In the genomic region with DNA sequence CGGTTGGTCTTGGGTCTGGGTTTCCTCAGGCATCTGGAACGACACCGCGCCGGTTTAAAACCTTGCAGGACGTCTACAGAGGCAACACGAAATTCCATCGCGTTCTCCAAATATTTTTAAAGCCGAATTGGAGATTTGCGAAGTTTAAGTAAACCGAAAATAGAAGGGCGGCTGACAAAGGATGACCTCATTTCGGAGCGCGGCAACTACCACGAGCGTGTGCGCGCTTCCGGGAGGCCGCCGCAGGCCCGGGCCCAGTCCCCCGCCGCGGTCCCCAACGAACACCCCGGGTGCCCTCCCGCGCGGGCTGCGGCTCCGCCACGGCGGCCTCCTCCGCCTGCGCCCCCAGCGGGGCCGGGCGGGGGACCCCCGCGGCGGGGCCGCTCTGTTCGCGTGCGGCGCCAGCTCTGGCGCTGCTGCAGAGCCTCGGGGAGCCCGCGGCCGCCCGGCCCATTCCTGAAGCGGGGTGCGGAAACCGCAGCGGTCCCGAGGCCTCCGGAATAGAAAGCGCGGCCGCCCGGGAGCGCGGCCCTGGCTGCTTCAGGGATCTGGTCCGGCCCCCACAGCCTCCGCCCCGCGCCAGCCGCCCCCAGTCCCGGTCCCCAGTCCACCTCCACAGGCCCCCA, we compare ENCODE assay signal across 8 cellular contexts. TPM values are rescaled to one million over a fixed set of nuclear protein-coding genes. Genes with fewer than 3 reads are reported as not detected.
DNase-seq lines count a peak whose midpoint lies in the region; ATAC-seq and TF ChIP-seq lines count a peak whose summit lies in the region.

No MANE protein-coding gene starts in this region.

- DNase-seq in NCI-H2107 (lab: John Stamatoyannopoulos, UW) (peak; percentile 68), NCI-H2107 treated with DMSO at 0.1 percent for 48 hours (lab: John Stamatoyannopoulos, UW; ENCODE audit: unreplicated experiment) (no peak), glomerular visceral epithelial cell (ENCODE audit: extremely low spot score) (peak; percentile 56), trophoblast cell (peak; percentile 42 to 77), upper lobe of right lung (no peak)
- DNase-seq in activated naive CD4-positive, alpha-beta T cell treated with anti-CD3 and anti-CD28 coated beads for 36 hours: peak; percentile 68

- peak overlapping the region; percentile 97 for H3K4me3 Mint-ChIP-seq in activated naive CD4-positive, alpha-beta T cell treated with anti-CD3 and anti-CD28 coated beads for 36 hours

- peak overlapping the region; percentile 86 for H4K8ac ChIP-seq in trophoblast cell (ENCODE audit: low read depth, low read length)

- H4K91ac ChIP-seq in trophoblast cell (ENCODE audit: low read depth, low read length): peak overlapping the region; percentile 98

- peak overlapping the region; percentile 72 for H2BK120ac ChIP-seq in trophoblast cell (ENCODE audit: insufficient read depth, low read length, poor library complexity)

- ATAC-seq in HG02970 (IDR thresholded peaks at IDR 0.05; ENCODE audit: low FRiP score, unreplicated experiment) (peak; percentile 11), upper lobe of right lung (peak; percentile 34)

- 0 out of 2 replicates have a peak, but pooled peaks cover 3% of the 10 kb centered on the region for H4K20me1 ChIP-seq in OCI-LY3 (ENCODE audit: insufficient read depth, low read length)

- peaks cover 43% of the 10 kb centered on the region for H3K36me3 ChIP-seq in OCI-LY3 (replicated peaks; ENCODE audit: low read depth, low read length)
- H3K36me3 ChIP-seq in trophoblast cell (ENCODE audit: control insufficient read depth in 1 of 2, insufficient read depth in 2 of 2, low read length in 2 of 2): peaks cover 12 to 36% of the 10 kb centered on the region in 2 experiments
- H3K36me3 ChIP-seq in upper lobe of right lung: peaks cover 43% of the 10 kb centered on the region

- H2AFZ ChIP-seq in OCI-LY3 (ENCODE audit: low read depth, low read length): no peak overlapping the region
- H2AFZ ChIP-seq in trophoblast cell (ENCODE audit: insufficient read depth, low read length, poor library complexity): peak overlapping the region; percentile 46

- peak overlapping the region; percentile 94 for H3K14ac ChIP-seq in trophoblast cell (ENCODE audit: low read length)

- H3K4me1 ChIP-seq in OCI-LY3 (ENCODE audit: low read length) (peaks cover 21% of the 10 kb centered on the region), trophoblast cell (ENCODE audit: control insufficient read depth in 1 of 2, insufficient read depth in 2 of 2, low read length in 2 of 2) (peaks cover 22% of the 10 kb centered on the region in 2 experiments), upper lobe of right lung (peaks cover 46% of the 10 kb centered on the region)

- H3K9me3 ChIP-seq in OCI-LY3 (ENCODE audit: insufficient read depth, low read length) (no peaks in the 10 kb centered on the region), trophoblast cell (ENCODE audit: insufficient read depth, low read depth, low read length) (no peaks in the 10 kb centered on the region), upper lobe of right lung (no peaks in the 10 kb centered on the region)

- no peak overlapping the region for H2AK5ac ChIP-seq in trophoblast cell (ENCODE audit: low read length)

- H3K79me1 ChIP-seq in trophoblast cell (ENCODE audit: low read length): peaks cover 20% of the 10 kb centered on the region

- intact Hi-C loops in activated naive CD4-positive, alpha-beta T cell treated with anti-CD3 and anti-CD28 coated beads for 36 hours (cut with micrococcal nuclease): loop anchor here (2.0 to 5.0 kb wide), 4 partner anchors 96 to 1246 kb away; a partner anchor contains a TSS
- intact Hi-C loops in upper lobe of right lung (cut with DNase I): no loop called here

- no peak overlapping the region for H3K23ac ChIP-seq in trophoblast cell (ENCODE audit: low read length)

- peak overlapping the region; percentile 68 for H4K12ac ChIP-seq in trophoblast cell (ENCODE audit: low read depth, low read length)

- no peak overlapping the region for H2BK12ac ChIP-seq in trophoblast cell (ENCODE audit: low read length)

- peak overlapping the region; percentile 97 for H3K9ac ChIP-seq in OCI-LY3 (ENCODE audit: low read length)
- H3K9ac ChIP-seq in trophoblast cell (ENCODE audit: low read length): peak overlapping the region; percentile 98

- H3K27ac Mint-ChIP-seq in activated naive CD4-positive, alpha-beta T cell treated with anti-CD3 and anti-CD28 coated beads for 36 hours: peak overlapping the region; percentile 95

- H3K4me3 ChIP-seq in OCI-LY3 (ENCODE audit: low read length): peak overlapping the region; percentile 88
- peak overlapping the region; percentile 87 for H3K4me3 ChIP-seq in trophoblast cell (ENCODE audit: low read depth, low read length)
- peak overlapping the region; percentile 86 for H3K4me3 ChIP-seq in upper lobe of right lung

- H3K18ac ChIP-seq in trophoblast cell (ENCODE audit: low read length): peak overlapping the region; percentile 57

- H3K36me3 Mint-ChIP-seq in activated naive CD4-positive, alpha-beta T cell treated with anti-CD3 and anti-CD28 coated beads for 36 hours (ENCODE audit: low read depth): peaks cover 50% of the 10 kb centered on the region

- H3K4ac ChIP-seq in trophoblast cell (ENCODE audit: low read depth, low read length): peak overlapping the region; percentile 97

- CTCF ChIA-PET in activated naive CD4-positive, alpha-beta T cell treated with anti-CD3 and anti-CD28 coated beads for 36 hours (lab: Charles Lee): interaction anchor here (0.7 to 1.8 kb wide), 2 partner anchors 10 to 227 kb away, joined by 3 to 4 read pairs; no protein-coding TSS in a partner anchor

- H2BK5ac ChIP-seq in trophoblast cell (ENCODE audit: low read depth, low read length, poor library complexity): peak overlapping the region; percentile 84

- H3K4me2 ChIP-seq in OCI-LY3 (ENCODE audit: low read length) (peak overlapping the region; percentile 77), trophoblast cell (ENCODE audit: low read length) (peak overlapping the region; percentile 63)

- H3K4me1 Mint-ChIP-seq in activated naive CD4-positive, alpha-beta T cell treated with anti-CD3 and anti-CD28 coated beads for 36 hours (ENCODE audit: low read depth): peaks cover 56% of the 10 kb centered on the region

- H3K27me3 ChIP-seq in OCI-LY3 (ENCODE audit: low read depth, low read length) (no peaks in the 10 kb centered on the region), trophoblast cell (ENCODE audit: insufficient read depth, low read length) (no peaks in the 10 kb centered on the region), upper lobe of right lung (no peaks in the 10 kb centered on the region)

- H3K27ac ChIP-seq in OCI-LY3 (ENCODE audit: low read length): peak overlapping the region; percentile 79
- H3K27ac ChIP-seq in trophoblast cell (ENCODE audit: low read depth, low read length): peak overlapping the region; percentile 89
- peak overlapping the region; percentile 98 for H3K27ac ChIP-seq in upper lobe of right lung

- no CpG with 5 or more reads among the region's 73 CpGs for WGBS in trophoblast cell (ENCODE audit: extremely low coverage, insufficient coverage, insufficient read length)

- TF ChIP-seq CTCF in OCI-LY3 (IDR thresholded peaks at IDR 0.05; ENCODE audit: low read depth, low read length) (no peak), upper lobe of right lung (IDR thresholded peaks at IDR 0.05) (no peak)

- H3K9me3 Mint-ChIP-seq in activated naive CD4-positive, alpha-beta T cell treated with anti-CD3 and anti-CD28 coated beads for 36 hours: no peaks in the 10 kb centered on the region

- H3K79me2 ChIP-seq in OCI-LY3 (ENCODE audit: low read length) (peaks cover 53% of the 10 kb centered on the region), trophoblast cell (ENCODE audit: control insufficient read depth, insufficient read depth, low read length, poor library complexity) (peaks cover 21% of the 10 kb centered on the region)

- H3K27me3 Mint-ChIP-seq in activated naive CD4-positive, alpha-beta T cell treated with anti-CD3 and anti-CD28 coated beads for 36 hours (ENCODE audit: low read depth): no peaks in the 10 kb centered on the region

RNA-seq across cellular contexts. Expression of a gene that starts 0.4 kb away (rescaled TPM):
- 1,000 to 10,000 TPM; 1,286 to 1,366 TPM for total RNA-seq in activated naive CD4-positive, alpha-beta T cell treated with anti-CD3 and anti-CD28 coated beads for 36 hours
- polyA plus RNA-seq in trophoblast cell (2013): 699 and 726 TPM in 2 replicates
- total RNA-seq in upper lobe of right lung: 490 TPM

RNA-seq across cellular contexts. Expression of a gene that starts 53.2 kb away (rescaled TPM):
- total RNA-seq in activated naive CD4-positive, alpha-beta T cell treated with anti-CD3 and anti-CD28 coated beads for 36 hours: 10 to 100 TPM; 20.5 to 21.4 TPM
- polyA plus RNA-seq in trophoblast cell (2013): 17.9 and 18.4 TPM in 2 replicates
- total RNA-seq in upper lobe of right lung: 25.2 TPM

Comparison
In these comparisons a context has a peak if more than half of its experiments do, and no peak if none do; other contexts are left out.
1. DNase-seq: peak in NCI-H2107 (single experiment), activated naive CD4-positive, alpha-beta T cell treated with anti-CD3 and anti-CD28 coated beads for 36 hours (single experiment), glomerular visceral epithelial cell (single experiment) and trophoblast cell (2 of 2); none in NCI-H2107 treated with DMSO at 0.1 percent for 48 hours (single experiment) and upper lobe of right lung (single experiment).
2. Peak in every context shown above with its lines, with median percentiles within 50 percentile points of each other: H3K27ac ChIP-seq and H3K4me3 ChIP-seq.